In genomic region chr1:27980216-27980820, GRCh38 we compare ENCODE assay signal across 13 cellular contexts. TPM values are rescaled to one million over a fixed set of nuclear protein-coding genes. Genes with fewer than 3 reads are reported as not detected.
DNase-seq lines count a peak whose midpoint lies in the region; ATAC-seq, FAIRE-seq and TF ChIP-seq lines count a peak whose summit lies in the region.
"Had no signal": no experiment of that assay in that cellular context is flagged by ENCODE, and none has a peak within 500 bp of the region (broad histone marks: within the 10 kb centered on the region; RNA-seq: fewer than 3 reads in every experiment).

No MANE protein-coding gene starts in this region.

- H3K9me3 ChIP-seq in PC-3 (ENCODE audit: low read length) (no peaks in the 10 kb centered on the region), neutrophil (no peaks in the 10 kb centered on the region)

- no TSS peak for BruUV-seq in PC-3 (replicated peaks; lab: Mats Ljungman, UMichigan)

- POLR2A ChIA-PET in PC-3 (lab: Charles Lee; ENCODE audit: unreplicated experiment): interaction anchor here (0.7 kb wide), 1 partner anchor 10 kb away, joined by 3 read pairs; no protein-coding TSS in a partner anchor

- H3K27ac ChIP-seq in PC-3 (ENCODE audit: low read length) (no peak overlapping the region), caudate nucleus (ENCODE audit: low read depth, low read length) (peak overlapping the region; percentile 31), neutrophil (peak overlapping the region; percentile 83)
- H3K27ac ChIP-seq: HL-60, PC-9 had no signal

- ATAC-seq in PC-3 (0 out of 2 replicates have a peak, but pooled peaks have one; percentile 18), HG02885 (IDR thresholded peaks at IDR 0.05; ENCODE audit: poor library complexity, unreplicated experiment) (no peak), HG03159 (IDR thresholded peaks at IDR 0.05; ENCODE audit: unreplicated experiment) (no peak)

- H3K27me3 ChIP-seq in PC-3 (ENCODE audit: low read length) (no peaks in the 10 kb centered on the region), neutrophil (no peaks in the 10 kb centered on the region)

- H3K4me2 ChIP-seq in PC-3 (ENCODE audit: low read length): no peak overlapping the region
- H3K4me2 ChIP-seq: PC-9 had no signal

- no peaks in the 10 kb centered on the region for H3K79me2 ChIP-seq in PC-3 (ENCODE audit: low read length)

- 0 out of 2 replicates have a peak, but pooled peaks cover 6% of the 10 kb centered on the region for H3K36me3 ChIP-seq in PC-3 (ENCODE audit: low read depth, low read length)
- H3K36me3 ChIP-seq in neutrophil: peaks cover 18% of the 10 kb centered on the region

- H4K20me1 ChIP-seq in PC-3 (ENCODE audit: low read length): no peaks in the 10 kb centered on the region

- no peak for TF ChIP-seq POLR2A in GM12891 (IDR thresholded peaks at IDR 0.05; ENCODE audit: low read depth, low read length)

- CTCF ChIA-PET in PC-3 (lab: Charles Lee): interaction anchor here (0.6 to 2.2 kb wide), 2 partner anchors 44 to 123 kb away, joined by 6 to 10 read pairs; no protein-coding TSS in a partner anchor

- intact Hi-C loops in PC-3 (cut with micrococcal nuclease): no loop called here

- DNase-seq in GM12891 (ENCODE audit: insufficient read length, low spot score) (no peak), PC-3 (no peak), caudate nucleus (lab: John Stamatoyannopoulos, UW) (no peak)
- no peak for DNase-seq in activated CD4-positive, CD25-positive, alpha-beta regulatory T cell treated with anti-CD3 and anti-CD28 coated beads, Interleukin-2, amount 50 U/mL, for 72 hours
- DNase-seq: CD8-positive, alpha-beta T cell; KG1; NCI-H1048; Right ventricle myocardium superior had no signal

- no peaks in the 10 kb centered on the region for H3K9me2 ChIP-seq in PC-3 (replicated peaks; ENCODE audit: low read length)

- H3K4me3 ChIP-seq in PC-3 (ENCODE audit: low read length): no peak overlapping the region
- no peak overlapping the region for H3K4me3 ChIP-seq in neutrophil (ENCODE audit: low read depth in 1 of 2, low read length in 1 of 2)
- H3K4me3 ChIP-seq: PC-9 had no signal

- no peaks in the 10 kb centered on the region for H3F3A ChIP-seq in PC-3 (ENCODE audit: low read length, unreplicated experiment)

- H2AFZ ChIP-seq in PC-3 (ENCODE audit: low read length): no peak overlapping the region
- H2AFZ ChIP-seq: PC-9 had no signal

- peak; percentile 5 for FAIRE-seq in GM12891 (lab: Jason Lieb, UNC)

- TF ChIP-seq CTCF in PC-3 (conservative IDR thresholded peaks at IDR 0.05; ENCODE audit: low read depth, low read length) (no peak), neutrophil (IDR thresholded peaks at IDR 0.05) (no peak)

- H3K4me1 ChIP-seq in PC-3 (ENCODE audit: insufficient read depth, low read length) (no peaks in the 10 kb centered on the region), neutrophil (ENCODE audit: control insufficient read depth in 1 of 2, insufficient read depth in 1 of 2, low read depth in 1 of 2, low read length in 1 of 2) (peaks cover 11 to 12% of the 10 kb centered on the region in 2 experiments)

- no peak overlapping the region for H3K9ac ChIP-seq in PC-3 (ENCODE audit: low read length)

TF ChIP-seq in GM12891, 5 proteins besides CTCF, POLR2A, EP300 and RAD21:
- TF ChIP-seq POLR2AphosphoS5 (IDR thresholded peaks at IDR 0.05; ENCODE audit: low read depth, low read length) (no peak), POU2F2 (IDR thresholded peaks at IDR 0.05; ENCODE audit: low read depth, low read length) (no peak), TAF1 (IDR thresholded peaks at IDR 0.05; ENCODE audit: low read depth, low read length) (no peak), PAX5 (IDR thresholded peaks at IDR 0.05; ENCODE audit: insufficient read depth, low read length, severe bottlenecking) (no peak), SPI1 (IDR thresholded peaks at IDR 0.05; ENCODE audit: low read depth, low read length) (no peak)

RNA-seq across cellular contexts. Expression of gene XKR8, which starts 20.5 kb away (rescaled TPM):
- polyA plus RNA-seq in GM12891 (2012; ENCODE audit: low read depth, missing spikeins): 3.6 TPM
- 6.9 and 8.2 TPM in 2 replicates for total RNA-seq in PC-3 (2014; rRNA removed)

RNA-seq across cellular contexts. Expression of gene SMPDL3B, which starts 45.5 kb away (rescaled TPM):
- polyA plus RNA-seq in GM12891 (2012; ENCODE audit: low read depth, missing spikeins): 0.50 TPM
- 19.6 and 25.7 TPM in 2 replicates for total RNA-seq in PC-3 (2014; rRNA removed)
- total RNA-seq: CD8-positive, alpha-beta T cell; Right ventricle myocardium superior had no signal
